9 cellular contexts compared by ENCODE assay signal in the genomic region with DNA sequence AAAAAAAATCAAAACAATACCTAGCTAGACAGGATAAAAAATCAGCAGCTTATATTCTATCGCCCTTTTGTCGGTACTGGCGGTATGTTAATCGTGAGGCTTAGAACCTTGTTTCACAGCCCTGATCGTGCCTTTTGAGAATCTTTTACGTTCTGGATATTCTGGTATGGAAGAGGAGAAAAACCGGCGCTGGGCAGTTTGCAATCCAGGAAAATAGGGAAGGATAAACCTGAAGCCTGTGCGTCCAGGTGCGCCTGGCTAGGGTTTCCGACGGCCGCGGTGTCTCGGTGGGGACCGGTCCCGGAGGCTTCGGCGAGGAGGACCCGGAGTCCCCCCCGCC. TPM values are rescaled to one million over a fixed set of nuclear protein-coding genes. Genes with fewer than 3 reads are reported as not detected.
DNase-seq lines count a peak whose midpoint lies in the region; ATAC-seq and TF ChIP-seq lines count a peak whose summit lies in the region.
"Had no signal": no experiment of that assay in that cellular context is flagged by ENCODE, and none has a peak within 500 bp of the region (broad histone marks: within the 10 kb centered on the region; RNA-seq: fewer than 3 reads in every experiment).

No MANE protein-coding gene starts in this region.

- no peaks in the 10 kb centered on the region for H3K36me3 ChIP-seq in GM23338 (ENCODE audit: insufficient read depth)

- peaks cover 70% of the 10 kb centered on the region for H3K27me3 ChIP-seq in GM23338 (ENCODE audit: insufficient read depth)

- H3K27ac Mint-ChIP-seq in GM23338 (no peak overlapping the region), T-cell (no peak overlapping the region), glutamatergic neuron (ENCODE audit: unreplicated experiment) (no peak overlapping the region)

- H3K36me3 Mint-ChIP-seq in GM23338 (ENCODE audit: low read depth) (no peaks in the 10 kb centered on the region; the same call in 2 of the 3 replicates), T-cell (no peaks in the 10 kb centered on the region), glutamatergic neuron (ENCODE audit: unreplicated experiment) (no peaks in the 10 kb centered on the region)

- peak overlapping the region; percentile 76 for H3K4me2 ChIP-seq in GM23338

- no peak for DNase-seq in GM23338 (ENCODE audit: low spot score)
- no peak for DNase-seq in T-cell
- DNase-seq in glutamatergic neuron, result no peak
- DNase-seq in skeletal muscle cell (ENCODE audit: low read depth), result no peak
- DNase-seq in OCI-M2 (lab: John Stamatoyannopoulos, UW; ENCODE audit: unreplicated experiment), result no peak
- DNase-seq in stimulated activated CD4-positive, alpha-beta T cell treated with anti-CD3 and anti-CD28 coated beads, Interleukin-1b, Interleukin-23, amount 100 ng/mL, for 48 hours, result no peak
- DNase-seq: NCI-H187 had no signal

- no peaks in the 10 kb centered on the region; the same call in 1 of the 2 replicates for H4K20me1 ChIP-seq in GM23338 (replicated peaks; ENCODE audit: insufficient read depth)

- H3K4me3 Mint-ChIP-seq in GM23338 (peak overlapping the region; percentile 74), T-cell (peak overlapping the region; percentile 69 to 74 (median 71)), glutamatergic neuron (ENCODE audit: unreplicated experiment) (peak overlapping the region; percentile 82)

- peaks cover 28% of the 10 kb centered on the region for H3K4me1 ChIP-seq in GM23338 (ENCODE audit: insufficient read depth)

- no peaks in the 10 kb centered on the region for H3K79me2 ChIP-seq in GM23338 (replicated peaks; ENCODE audit: insufficient read depth)

- no peak overlapping the region for H3K27ac ChIP-seq in GM23338 (ENCODE audit: low read depth)

- H3F3A ChIP-seq in GM23338 (replicated peaks; ENCODE audit: low read depth), result 0 out of 2 replicates have a peak, but pooled peaks cover 5% of the 10 kb centered on the region

- ATAC-seq in GM23338 (no peak), T-cell (replicated peaks in 1 of 4) (no peak), HG03378 (IDR thresholded peaks at IDR 0.05; ENCODE audit: unreplicated experiment) (no peak), HG02981 (IDR thresholded peaks at IDR 0.05; ENCODE audit: unreplicated experiment) (no peak)

- no peak for TF ChIP-seq CTCF in GM23338 (conservative IDR thresholded peaks at IDR 0.05; ENCODE audit: low read depth in 2 of 2)
- no peak for TF ChIP-seq CTCF in glutamatergic neuron (IDR thresholded peaks at IDR 0.05; ENCODE audit: partially characterized antibody, unreplicated experiment)

- peak overlapping the region; percentile 68 for H3K4me3 ChIP-seq in GM23338
- H3K4me3 ChIP-seq in skeletal muscle cell (ENCODE audit: low read depth, low read length), result peak overlapping the region; percentile 50

- POLR2A ChIA-PET in T-cell (lab: Charles Lee), result interaction anchor here in 1 of 2 donors (0.6 kb wide), 1 partner anchor 13 kb away, joined by 3 read pairs; no protein-coding TSS in a partner anchor

- peaks cover 53% of the 10 kb centered on the region for H3K27me3 Mint-ChIP-seq in GM23338 (ENCODE audit: insufficient read depth, low read depth, poor library complexity)
- peaks cover 44 to 66% of the 10 kb centered on the region in 2 donors for H3K27me3 Mint-ChIP-seq in T-cell
- peaks cover 12% of the 10 kb centered on the region for H3K27me3 Mint-ChIP-seq in glutamatergic neuron (ENCODE audit: unreplicated experiment)

- peaks cover 19% of the 10 kb centered on the region for H3K4me1 Mint-ChIP-seq in GM23338
- peaks cover 0 to 9% (median 8%) of the 10 kb centered on the region in 3 donors for H3K4me1 Mint-ChIP-seq in T-cell
- H3K4me1 Mint-ChIP-seq in glutamatergic neuron (ENCODE audit: low read depth, unreplicated experiment), result no peaks in the 10 kb centered on the region

- H2AFZ ChIP-seq in GM23338, result peak overlapping the region; percentile 91

- H3K9me3 Mint-ChIP-seq in GM23338 (no peaks in the 10 kb centered on the region), T-cell (no peaks in the 10 kb centered on the region), glutamatergic neuron (ENCODE audit: unreplicated experiment) (peaks cover 2% of the 10 kb centered on the region)

- CTCF ChIA-PET in T-cell (lab: Charles Lee), result no interaction called here

- H3K9me2 ChIP-seq in GM23338 (ENCODE audit: insufficient read depth), result no peaks in the 10 kb centered on the region

TF ChIP-seq in GM23338, 12 proteins besides CTCF, POLR2A, EP300 and RAD21 (continues in another document):
- TF ChIP-seq EZH2 (IDR thresholded peaks at IDR 0.05; ENCODE audit: low read depth, unreplicated experiment) (no peak), JUNB (IDR thresholded peaks at IDR 0.05; ENCODE audit: unreplicated experiment) (no peak), NANOG (IDR thresholded peaks at IDR 0.05; ENCODE audit: borderline replicate concordance) (no peak), POLR2AphosphoS5 (IDR thresholded peaks at IDR 0.05; ENCODE audit: low read depth) (no peak), ZNF114 (CRISPR knock-in tag; IDR thresholded peaks at IDR 0.05) (no peak), ZNF331 (CRISPR knock-in tag; IDR thresholded peaks at IDR 0.05; ENCODE audit: low read depth) (no peak), CREB1 (CRISPR knock-in tag; IDR thresholded peaks at IDR 0.05; ENCODE audit: low read depth) (no peak)
- TF ChIP-seq, protein P1, sequence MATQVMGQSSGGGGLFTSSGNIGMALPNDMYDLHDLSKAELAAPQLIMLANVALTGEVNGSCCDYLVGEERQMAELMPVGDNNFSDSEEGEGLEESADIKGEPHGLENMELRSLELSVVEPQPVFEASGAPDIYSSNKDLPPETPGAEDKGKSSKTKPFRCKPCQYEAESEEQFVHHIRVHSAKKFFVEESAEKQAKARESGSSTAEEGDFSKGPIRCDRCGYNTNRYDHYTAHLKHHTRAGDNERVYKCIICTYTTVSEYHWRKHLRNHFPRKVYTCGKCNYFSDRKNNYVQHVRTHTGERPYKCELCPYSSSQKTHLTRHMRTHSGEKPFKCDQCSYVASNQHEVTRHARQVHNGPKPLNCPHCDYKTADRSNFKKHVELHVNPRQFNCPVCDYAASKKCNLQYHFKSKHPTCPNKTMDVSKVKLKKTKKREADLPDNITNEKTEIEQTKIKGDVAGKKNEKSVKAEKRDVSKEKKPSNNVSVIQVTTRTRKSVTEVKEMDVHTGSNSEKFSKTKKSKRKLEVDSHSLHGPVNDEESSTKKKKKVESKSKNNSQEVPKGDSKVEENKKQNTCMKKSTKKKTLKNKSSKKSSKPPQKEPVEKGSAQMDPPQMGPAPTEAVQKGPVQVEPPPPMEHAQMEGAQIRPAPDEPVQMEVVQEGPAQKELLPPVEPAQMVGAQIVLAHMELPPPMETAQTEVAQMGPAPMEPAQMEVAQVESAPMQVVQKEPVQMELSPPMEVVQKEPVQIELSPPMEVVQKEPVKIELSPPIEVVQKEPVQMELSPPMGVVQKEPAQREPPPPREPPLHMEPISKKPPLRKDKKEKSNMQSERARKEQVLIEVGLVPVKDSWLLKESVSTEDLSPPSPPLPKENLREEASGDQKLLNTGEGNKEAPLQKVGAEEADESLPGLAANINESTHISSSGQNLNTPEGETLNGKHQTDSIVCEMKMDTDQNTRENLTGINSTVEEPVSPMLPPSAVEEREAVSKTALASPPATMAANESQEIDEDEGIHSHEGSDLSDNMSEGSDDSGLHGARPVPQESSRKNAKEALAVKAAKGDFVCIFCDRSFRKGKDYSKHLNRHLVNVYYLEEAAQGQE (IDR thresholded peaks at IDR 0.05; ENCODE audit: unreplicated experiment), result no peak

RNA-seq across cellular contexts. Expression of gene SYPL2, which starts 0.3 kb away (rescaled TPM):
- total RNA-seq in GM23338 (2014; rRNA removed; shearing (Covaris generic)), result 0.49 and 1.6 TPM in 2 replicates
- polyA plus RNA-seq in GM23338 (2016; fragmentation: Nextera tagmentation; extraction: Ambion mirVana), result 0.40 and 0.56 TPM in 2 replicates
- total RNA-seq in T-cell (under 1 TPM in 4 of 5 donors, not detected in 1; 0.09 to 0.13 (median 0.11) TPM), glutamatergic neuron (ENCODE audit: unreplicated experiment) (0.42 TPM)

RNA-seq across cellular contexts. Expression of gene ATXN7L2, which starts 17.6 kb away (rescaled TPM):
- total RNA-seq in GM23338 (2014; rRNA removed; shearing (Covaris generic)), result 9.4 and 9.9 TPM in 2 replicates
- 8.0 and 9.4 TPM in 2 replicates for polyA plus RNA-seq in GM23338 (2016; fragmentation: Nextera tagmentation; extraction: Ambion mirVana)
- total RNA-seq in T-cell (10 to 100 TPM in 4 of 5 donors, 1 to 10 TPM in 1; 9.7 to 13.2 (median 12.5) TPM), glutamatergic neuron (ENCODE audit: unreplicated experiment) (54.9 TPM)

RNA-seq across cellular contexts. Expression of gene CYB561D1, which starts 27.8 kb away (rescaled TPM):
- total RNA-seq in GM23338 (2014; rRNA removed; shearing (Covaris generic)), result 2.7 and 4.4 TPM in 2 replicates
- 0.89 and 0.95 TPM in 2 replicates for polyA plus RNA-seq in GM23338 (2016; fragmentation: Nextera tagmentation; extraction: Ambion mirVana)
- total RNA-seq in T-cell (10 to 100 TPM; 23.6 to 42.6 (median 39.5) TPM), glutamatergic neuron (ENCODE audit: unreplicated experiment) (23.9 TPM)

RNA-seq across cellular contexts. Expression of gene PSMA5, which starts 39.8 kb away (rescaled TPM):
- 94.2 and 104 TPM in 2 replicates for total RNA-seq in GM23338 (2014; rRNA removed; shearing (Covaris generic))
- polyA plus RNA-seq in GM23338 (2016; fragmentation: Nextera tagmentation; extraction: Ambion mirVana), result 107 and 126 TPM in 2 replicates
- 10 to 100 TPM; 41.1 to 91.2 (median 75.5) TPM for total RNA-seq in T-cell
- 54.0 TPM for total RNA-seq in glutamatergic neuron (ENCODE audit: unreplicated experiment)

RNA-seq across cellular contexts. Expression of gene AMIGO1, which starts 43.5 kb away (rescaled TPM):
- total RNA-seq in GM23338 (2014; rRNA removed; shearing (Covaris generic)), result 2.3 and 3.8 TPM in 2 replicates
- polyA plus RNA-seq in GM23338 (2016; fragmentation: Nextera tagmentation; extraction: Ambion mirVana), result 0.53 and 0.61 TPM in 2 replicates
- total RNA-seq in T-cell, result 10 to 100 TPM; 13.2 to 28.2 (median 21.5) TPM
- total RNA-seq in glutamatergic neuron (ENCODE audit: unreplicated experiment), result 8.0 TPM
